Comparison of ENCODE assay signal across 1 cellular context in genomic region chr17:81615401-81615930, GRCh38.
TF ChIP-seq lines count a peak whose summit lies in the region.

No MANE protein-coding gene starts in this region.

TF ChIP-seq in HepG2, 621 proteins besides CTCF, POLR2A, EP300 and RAD21:
- TF ChIP-seq NKX3-1 (CRISPR knock-in tag; IDR thresholded peaks at IDR 0.05): no peak
- TF ChIP-seq ZFX (CRISPR knock-in tag; IDR thresholded peaks at IDR 0.05; ENCODE audit: low read depth): 0 out of 2 replicates have a peak, but pooled peaks have one; percentile 19
